8 cellular contexts compared by ENCODE assay signal in the genomic region with DNA sequence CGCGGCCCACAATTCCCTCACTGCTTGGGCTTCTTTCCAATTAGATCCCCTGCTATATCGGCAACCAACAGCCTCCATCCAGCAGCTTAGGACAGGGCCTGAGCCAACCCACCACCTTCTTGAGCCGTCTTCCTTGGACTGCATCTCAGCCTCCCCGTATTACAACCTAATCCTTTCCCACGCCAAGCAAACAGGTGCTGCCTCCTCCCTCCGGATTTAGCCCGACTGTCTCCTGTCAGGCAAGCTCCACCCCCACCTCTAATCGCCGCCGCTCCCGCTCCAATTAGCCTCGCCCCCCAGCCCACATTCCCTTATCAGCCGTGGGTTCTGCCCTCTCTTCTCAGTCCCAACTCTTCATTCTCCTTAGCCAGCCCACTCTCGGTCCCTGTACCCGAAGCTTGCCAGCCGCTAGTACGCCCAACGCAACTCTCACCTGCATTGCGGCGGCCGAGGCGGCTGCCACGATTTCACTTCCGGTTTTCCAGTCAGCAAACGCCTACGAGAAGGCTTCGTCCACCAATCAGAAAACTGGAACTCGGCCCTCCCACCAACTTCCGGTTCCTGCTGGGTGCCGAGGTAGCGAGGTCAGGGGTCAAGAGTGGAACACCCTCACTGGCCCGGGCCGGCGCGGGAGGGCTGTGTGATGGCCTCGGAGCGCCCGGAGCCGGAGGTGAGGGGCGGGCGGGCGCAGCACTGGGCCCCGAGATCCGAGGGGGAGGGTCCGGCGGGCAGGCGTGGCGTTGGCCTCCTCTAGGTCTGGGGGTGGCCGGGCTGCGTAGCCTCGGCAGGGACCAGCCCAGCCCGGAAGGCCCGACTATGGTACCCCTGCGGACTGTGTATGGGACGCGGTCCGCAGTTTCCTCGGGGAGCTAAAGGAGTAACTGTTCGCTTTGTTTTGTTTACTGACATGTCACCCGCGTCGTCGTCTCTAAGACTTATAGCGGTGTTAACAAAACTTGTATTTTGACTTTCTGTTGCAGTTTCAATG. TPM values are rescaled to one million over a fixed set of nuclear protein-coding genes. Genes with fewer than 3 reads are reported as not detected.
DNase-seq lines count a peak whose midpoint lies in the region; ATAC-seq and TF ChIP-seq lines count a peak whose summit lies in the region.

MED8 (minus strand) TSS at position 475 of the 988 bp plus-strand sequence; CDS start at position 439, 36 bp downstream.
SZT2 (plus strand) TSS at position 574 of the 988 bp plus-strand sequence; CDS start at position 644, 70 bp downstream.

- peak within 1 kb of the TSS; percentile 91 for H3K27ac Mint-ChIP-seq in activated naive CD8-positive, alpha-beta T cell treated with anti-CD3 and anti-CD28 coated beads, Interleukin-2, amount 10 ng/mL, durations not matched to agents 7 days and 5 days
- H3K27ac Mint-ChIP-seq in osteocyte (ENCODE audit: unreplicated experiment): peak within 1 kb of the TSS; percentile 100

- peak within 1 kb of the TSS; percentile 95 for H3K4me3 Mint-ChIP-seq in activated naive CD8-positive, alpha-beta T cell treated with anti-CD3 and anti-CD28 coated beads, Interleukin-2, amount 10 ng/mL, durations not matched to agents 7 days and 5 days
- peak within 1 kb of the TSS; percentile 100 for H3K4me3 Mint-ChIP-seq in osteocyte (ENCODE audit: unreplicated experiment)

- H3K9ac ChIP-seq in SU-DHL-6 (ENCODE audit: low read length): peak within 1 kb of the TSS; percentile 75

- peak within 1 kb of the TSS; percentile 54 for H2AFZ ChIP-seq in SU-DHL-6 (ENCODE audit: low read depth, low read length, severe bottlenecking)

- POLR2A ChIA-PET in activated naive CD8-positive, alpha-beta T cell treated with anti-CD3 and anti-CD28 coated beads, Interleukin-2, amount 10 ng/mL, durations not matched to agents 7 days and 5 days (lab: Charles Lee): interaction anchor here (0.5 to 3.6 kb wide), 10 partner anchors 12 to 256 kb away, joined by 3 to 47 read pairs (median 3); partner anchors contain the start of genes CDC20, ELOVL1 and HYI

- peak within 1 kb of the TSS; percentile 86 for H3K4me2 ChIP-seq in SU-DHL-6 (ENCODE audit: low read depth, low read length, poor library complexity, severe bottlenecking)

- H3K27ac ChIP-seq in SU-DHL-6 (ENCODE audit: low read depth, low read length): peak within 1 kb of the TSS; percentile 45; the same call in 1 of the 2 replicates
- H3K27ac ChIP-seq in thoracic aorta: peak within 1 kb of the TSS; percentile 78 to 82

- H4K20me1 ChIP-seq in SU-DHL-6 (ENCODE audit: low read depth, low read length): no peaks in the 10 kb centered on the region

- DNase-seq in GM10266 (ENCODE audit: extremely low spot score) (peak; percentile 95), NCI-H1417 (lab: John Stamatoyannopoulos, UW) (peak; percentile 92 to 96 (median 93)), head of caudate nucleus (peak; percentile 87 to 99 (median 96)), osteocyte (ENCODE audit: extremely low spot score, unreplicated experiment) (peak; percentile 95), thoracic aorta (ENCODE audit: low spot score) (peak; percentile 83)
- peak; percentile 87 for DNase-seq in activated naive CD8-positive, alpha-beta T cell treated with anti-CD3 and anti-CD28 coated beads, Interleukin-2, amount 10 ng/mL, durations not matched to agents 7 days and 5 days

- TF ChIP-seq CTCF in GM10266 (IDR thresholded peaks at IDR 0.05; ENCODE audit: control insufficient read depth, insufficient read depth, low read depth, missing control alignments): no peak
- no peak for TF ChIP-seq CTCF in SU-DHL-6 (IDR thresholded peaks at IDR 0.05; ENCODE audit: insufficient read depth, low read length, poor library complexity, severe bottlenecking)
- no peak for TF ChIP-seq CTCF in osteocyte (IDR thresholded peaks at IDR 0.05)
- TF ChIP-seq CTCF in thoracic aorta (IDR thresholded peaks at IDR 0.05): no peak

- ATAC-seq in HG02678 (IDR thresholded peaks at IDR 0.05; ENCODE audit: unreplicated experiment): peak; percentile 93
- peak; percentile 91 for ATAC-seq in activated naive CD8-positive, alpha-beta T cell treated with anti-CD3 and anti-CD28 coated beads, Interleukin-2, amount 10 ng/mL, durations not matched to agents 7 days and 5 days (ENCODE audit: low read depth)
- ATAC-seq in thoracic aorta (ENCODE audit: insufficient number of reproducible peaks, low FRiP score, low read depth): peak; percentile 99

- H3K4me3 ChIP-seq in SU-DHL-6 (ENCODE audit: insufficient read depth, low read length, poor library complexity, severe bottlenecking): peak within 1 kb of the TSS; percentile 80
- peak within 1 kb of the TSS; percentile 85 for H3K4me3 ChIP-seq in thoracic aorta

- H3K9me3 ChIP-seq in SU-DHL-6 (ENCODE audit: insufficient read depth, low read length) (no peaks in the 10 kb centered on the region), thoracic aorta (no peaks in the 10 kb centered on the region)

- H3K27me3 ChIP-seq in SU-DHL-6 (ENCODE audit: low read length) (no peaks in the 10 kb centered on the region), thoracic aorta (replicated peaks; ENCODE audit: insufficient read depth) (no peaks in the 10 kb centered on the region)

- H3K79me2 ChIP-seq in SU-DHL-6 (ENCODE audit: insufficient read depth, low read length): peaks cover 34% of the 10 kb centered on the region

- H3F3A ChIP-seq in SU-DHL-6 (ENCODE audit: insufficient read depth): no peaks in the 10 kb centered on the region

- H3K36me3 Mint-ChIP-seq in activated naive CD8-positive, alpha-beta T cell treated with anti-CD3 and anti-CD28 coated beads, Interleukin-2, amount 10 ng/mL, durations not matched to agents 7 days and 5 days: peaks cover 7% of the 10 kb centered on the region
- peaks cover 30% of the 10 kb centered on the region for H3K36me3 Mint-ChIP-seq in osteocyte (ENCODE audit: unreplicated experiment)

- no peaks in the 10 kb centered on the region for H3K9me3 Mint-ChIP-seq in activated naive CD8-positive, alpha-beta T cell treated with anti-CD3 and anti-CD28 coated beads, Interleukin-2, amount 10 ng/mL, durations not matched to agents 7 days and 5 days
- no peaks in the 10 kb centered on the region for H3K9me3 Mint-ChIP-seq in osteocyte (ENCODE audit: unreplicated experiment)

- H3K9me2 ChIP-seq in SU-DHL-6 (replicated peaks; ENCODE audit: insufficient read depth, low read length): no peaks in the 10 kb centered on the region

- H3K36me3 ChIP-seq in SU-DHL-6 (ENCODE audit: low read length) (no peaks in the 10 kb centered on the region), thoracic aorta (peaks cover 25% of the 10 kb centered on the region)

- peaks cover 23% of the 10 kb centered on the region for H3K4me1 Mint-ChIP-seq in activated naive CD8-positive, alpha-beta T cell treated with anti-CD3 and anti-CD28 coated beads, Interleukin-2, amount 10 ng/mL, durations not matched to agents 7 days and 5 days
- peaks cover 35% of the 10 kb centered on the region for H3K4me1 Mint-ChIP-seq in osteocyte (ENCODE audit: unreplicated experiment)

- peaks cover 12 to 33% of the 10 kb centered on the region in 2 donors for H3K4me1 ChIP-seq in thoracic aorta (ENCODE audit: control insufficient read depth in 1 of 2, low read depth in 2 of 2)

- no peaks in the 10 kb centered on the region for H3K27me3 Mint-ChIP-seq in activated naive CD8-positive, alpha-beta T cell treated with anti-CD3 and anti-CD28 coated beads, Interleukin-2, amount 10 ng/mL, durations not matched to agents 7 days and 5 days
- H3K27me3 Mint-ChIP-seq in osteocyte (ENCODE audit: unreplicated experiment): no peaks in the 10 kb centered on the region

- intact Hi-C loops in head of caudate nucleus (cut with DNase I): loop anchor here (5.0 to 10.0 kb wide), 2 partner anchors 55 to 152 kb away; no protein-coding TSS in a partner anchor

RNA-seq across cellular contexts. Expression of gene MED8, which starts in this region (rescaled TPM):
- 10 to 100 TPM; 34.3 to 35.3 TPM for total RNA-seq in activated naive CD8-positive, alpha-beta T cell treated with anti-CD3 and anti-CD28 coated beads, Interleukin-2, amount 10 ng/mL, durations not matched to agents 7 days and 5 days
- total RNA-seq in osteocyte (39.8 and 40.4 TPM in 2 replicates), thoracic aorta (10 to 100 TPM; 33.8 to 52.7 TPM)

RNA-seq across cellular contexts. Expression of gene SZT2, which starts in this region (rescaled TPM):
- 10 to 100 TPM; 84.8 to 88.2 TPM for total RNA-seq in activated naive CD8-positive, alpha-beta T cell treated with anti-CD3 and anti-CD28 coated beads, Interleukin-2, amount 10 ng/mL, durations not matched to agents 7 days and 5 days
- total RNA-seq in osteocyte: 51.8 and 63.6 TPM in 2 replicates
- 10 to 100 TPM; 50.0 to 65.3 TPM for total RNA-seq in thoracic aorta

Comparison
In these comparisons a context has a peak if more than half of its experiments do, and no peak if none do; other contexts are left out.
1. Peak in every context shown above with its lines: DNase-seq, ATAC-seq, H3K4me3 ChIP-seq and H3K27ac ChIP-seq.